1 cellular context compared by ENCODE assay signal in the genomic region with DNA sequence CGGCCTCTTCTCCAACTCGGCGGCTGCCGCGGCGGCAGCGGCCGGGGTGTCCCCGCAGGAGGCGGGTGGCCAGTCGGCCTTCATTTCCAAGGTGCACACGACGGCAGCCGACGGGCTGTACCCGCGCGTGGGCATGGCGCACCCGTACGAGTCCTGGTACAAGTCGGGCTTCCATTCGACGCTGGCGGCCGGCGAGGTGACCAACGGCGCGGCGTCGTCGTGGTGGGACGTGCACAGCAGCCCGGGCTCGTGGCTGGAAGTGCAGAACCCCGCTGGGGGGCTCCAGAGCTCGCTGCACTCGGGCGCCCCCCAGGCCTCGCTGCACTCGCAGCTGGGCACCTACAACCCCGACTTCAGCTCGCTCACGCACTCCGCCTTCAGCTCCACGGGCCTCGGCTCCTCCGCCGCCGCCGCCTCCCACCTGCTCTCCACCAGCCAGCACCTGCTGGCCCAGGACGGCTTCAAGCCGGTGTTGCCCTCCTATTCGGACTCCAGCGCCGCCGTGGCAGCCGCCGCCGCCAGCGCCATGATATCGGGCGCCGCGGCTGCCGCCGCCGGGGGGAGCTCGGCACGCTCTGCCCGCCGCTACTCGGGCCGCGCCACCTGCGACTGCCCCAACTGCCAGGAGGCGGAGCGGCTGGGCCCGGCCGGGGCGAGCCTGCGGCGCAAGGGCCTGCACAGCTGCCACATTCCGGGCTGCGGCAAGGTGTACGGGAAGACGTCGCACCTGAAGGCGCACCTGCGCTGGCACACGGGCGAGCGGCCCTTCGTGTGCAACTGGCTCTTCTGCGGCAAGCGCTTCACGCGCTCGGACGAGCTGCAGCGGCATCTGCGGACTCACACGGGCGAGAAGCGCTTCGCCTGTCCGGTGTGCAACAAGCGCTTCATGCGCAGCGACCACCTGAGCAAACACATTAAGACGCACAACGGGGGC.
TF ChIP-seq lines count a peak whose summit lies in the region.

No MANE protein-coding gene starts in this region.

TF ChIP-seq in K562, 482 proteins besides CTCF, POLR2A, EP300 and RAD21 (continued from another document and continues in another):
- TF ChIP-seq, protein P1, sequence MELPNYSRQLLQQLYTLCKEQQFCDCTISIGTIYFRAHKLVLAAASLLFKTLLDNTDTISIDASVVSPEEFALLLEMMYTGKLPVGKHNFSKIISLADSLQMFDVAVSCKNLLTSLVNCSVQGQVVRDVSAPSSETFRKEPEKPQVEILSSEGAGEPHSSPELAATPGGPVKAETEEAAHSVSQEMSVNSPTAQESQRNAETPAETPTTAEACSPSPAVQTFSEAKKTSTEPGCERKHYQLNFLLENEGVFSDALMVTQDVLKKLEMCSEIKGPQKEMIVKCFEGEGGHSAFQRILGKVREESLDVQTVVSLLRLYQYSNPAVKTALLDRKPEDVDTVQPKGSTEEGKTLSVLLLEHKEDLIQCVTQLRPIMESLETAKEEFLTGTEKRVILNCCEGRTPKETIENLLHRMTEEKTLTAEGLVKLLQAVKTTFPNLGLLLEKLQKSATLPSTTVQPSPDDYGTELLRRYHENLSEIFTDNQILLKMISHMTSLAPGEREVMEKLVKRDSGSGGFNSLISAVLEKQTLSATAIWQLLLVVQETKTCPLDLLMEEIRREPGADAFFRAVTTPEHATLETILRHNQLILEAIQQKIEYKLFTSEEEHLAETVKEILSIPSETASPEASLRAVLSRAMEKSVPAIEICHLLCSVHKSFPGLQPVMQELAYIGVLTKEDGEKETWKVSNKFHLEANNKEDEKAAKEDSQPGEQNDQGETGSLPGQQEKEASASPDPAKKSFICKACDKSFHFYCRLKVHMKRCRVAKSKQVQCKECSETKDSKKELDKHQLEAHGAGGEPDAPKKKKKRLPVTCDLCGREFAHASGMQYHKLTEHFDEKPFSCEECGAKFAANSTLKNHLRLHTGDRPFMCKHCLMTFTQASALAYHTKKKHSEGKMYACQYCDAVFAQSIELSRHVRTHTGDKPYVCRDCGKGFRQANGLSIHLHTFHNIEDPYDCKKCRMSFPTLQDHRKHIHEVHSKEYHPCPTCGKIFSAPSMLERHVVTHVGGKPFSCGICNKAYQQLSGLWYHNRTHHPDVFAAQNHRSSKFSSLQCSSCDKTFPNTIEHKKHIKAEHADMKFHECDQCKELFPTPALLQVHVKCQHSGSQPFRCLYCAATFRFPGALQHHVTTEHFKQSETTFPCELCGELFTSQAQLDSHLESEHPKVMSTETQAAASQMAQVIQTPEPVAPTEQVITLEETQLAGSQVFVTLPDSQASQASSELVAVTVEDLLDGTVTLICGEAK (IDR thresholded peaks at IDR 0.05): 0 out of 2 replicates have a peak, but pooled peaks have one; percentile 13
- TF ChIP-seq, protein P1 (CRISPR knock-in tag; IDR thresholded peaks at IDR 0.05): no peak; the same call in 1 of the 2 replicates
- TF ChIP-seq SUPT5H (IDR thresholded peaks at IDR 0.05) (no peak), ELF2 (CRISPR knock-in tag; IDR thresholded peaks at IDR 0.05) (no peak), TARDBP (IDR thresholded peaks at IDR 0.05) (no peak), HDAC8 (tag; IDR thresholded peaks at IDR 0.05) (no peak), ZC3H11A (IDR thresholded peaks at IDR 0.05; ENCODE audit: low read depth, low read length) (no peak), ZNF507 (tag; conservative IDR thresholded peaks at IDR 0.05) (no peak), ZNF699 (CRISPR knock-in tag; IDR thresholded peaks at IDR 0.05; ENCODE audit: insufficient replicate concordance) (no peak), TCF7L2 (IDR thresholded peaks at IDR 0.05; ENCODE audit: low read depth, low read length) (no peak), SMAD3 (CRISPR knock-in tag; conservative IDR thresholded peaks at IDR 0.05) (no peak), NFATC3 (IDR thresholded peaks at IDR 0.05) (no peak), CREB1 (IDR thresholded peaks at IDR 0.05) (no peak), CREB1 (CRISPR knock-in tag; IDR thresholded peaks at IDR 0.05) (0 out of 2 replicates have a peak, but pooled peaks have one; percentile 9), FOXA1 (IDR thresholded peaks at IDR 0.05; ENCODE audit: borderline replicate concordance) (no peak), ZFP1 (CRISPR knock-in tag; IDR thresholded peaks at IDR 0.05) (no peak), ARID1B (IDR thresholded peaks at IDR 0.05) (no peak), SP2 (IDR thresholded peaks at IDR 0.05; ENCODE audit: extremely low read depth, low read depth, low read length, poor library complexity, severe bottlenecking) (no peak), NR4A1 (CRISPR knock-in tag; IDR thresholded peaks at IDR 0.05) (no peak), NR4A1 (tag; IDR thresholded peaks at IDR 0.05) (no peak), THRAP3 (IDR thresholded peaks at IDR 0.05; ENCODE audit: borderline replicate concordance) (no peak), ZNF165 (CRISPR knock-in tag; IDR thresholded peaks at IDR 0.05; ENCODE audit: borderline replicate concordance) (no peak), ZNF324 (CRISPR knock-in tag; IDR thresholded peaks at IDR 0.05) (no peak), RNF2 (IDR thresholded peaks at IDR 0.05) (peak; percentile 71), CHD2 (IDR thresholded peaks at IDR 0.05; ENCODE audit: low read depth, low read length) (no peak), POLR3G (IDR thresholded peaks at IDR 0.05; ENCODE audit: extremely low read depth, insufficient read length, insufficient replicate concordance) (no peak), ZFP36 (IDR thresholded peaks at IDR 0.05; ENCODE audit: low read depth, low read length, partially characterized antibody) (no peak), CC2D1A (IDR thresholded peaks at IDR 0.05) (no peak), FOXJ2 (tag; IDR thresholded peaks at IDR 0.05) (no peak), POU5F1 (IDR thresholded peaks at IDR 0.05; ENCODE audit: borderline replicate concordance, low read depth, low read length, partially characterized antibody) (no peak)
- TF ChIP-seq, protein P2, sequence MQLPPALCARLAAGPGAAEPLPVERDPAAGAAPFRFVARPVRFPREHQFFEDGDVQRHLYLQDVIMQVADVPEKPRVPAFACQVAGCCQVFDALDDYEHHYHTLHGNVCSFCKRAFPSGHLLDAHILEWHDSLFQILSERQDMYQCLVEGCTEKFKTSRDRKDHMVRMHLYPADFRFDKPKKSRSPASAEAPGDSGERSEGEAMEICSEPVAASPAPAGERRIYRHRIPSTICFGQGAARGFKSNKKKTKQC (CRISPR knock-in tag; IDR thresholded peaks at IDR 0.05): peak; percentile 94
- TF ChIP-seq, protein P3, sequence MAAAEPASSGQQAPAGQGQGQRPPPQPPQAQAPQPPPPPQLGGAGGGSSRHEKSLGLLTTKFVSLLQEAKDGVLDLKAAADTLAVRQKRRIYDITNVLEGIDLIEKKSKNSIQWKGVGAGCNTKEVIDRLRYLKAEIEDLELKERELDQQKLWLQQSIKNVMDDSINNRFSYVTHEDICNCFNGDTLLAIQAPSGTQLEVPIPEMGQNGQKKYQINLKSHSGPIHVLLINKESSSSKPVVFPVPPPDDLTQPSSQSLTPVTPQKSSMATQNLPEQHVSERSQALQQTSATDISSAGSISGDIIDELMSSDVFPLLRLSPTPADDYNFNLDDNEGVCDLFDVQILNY (CRISPR knock-in tag; IDR thresholded peaks at IDR 0.05): peak; percentile 28
- TF ChIP-seq, protein P4, sequence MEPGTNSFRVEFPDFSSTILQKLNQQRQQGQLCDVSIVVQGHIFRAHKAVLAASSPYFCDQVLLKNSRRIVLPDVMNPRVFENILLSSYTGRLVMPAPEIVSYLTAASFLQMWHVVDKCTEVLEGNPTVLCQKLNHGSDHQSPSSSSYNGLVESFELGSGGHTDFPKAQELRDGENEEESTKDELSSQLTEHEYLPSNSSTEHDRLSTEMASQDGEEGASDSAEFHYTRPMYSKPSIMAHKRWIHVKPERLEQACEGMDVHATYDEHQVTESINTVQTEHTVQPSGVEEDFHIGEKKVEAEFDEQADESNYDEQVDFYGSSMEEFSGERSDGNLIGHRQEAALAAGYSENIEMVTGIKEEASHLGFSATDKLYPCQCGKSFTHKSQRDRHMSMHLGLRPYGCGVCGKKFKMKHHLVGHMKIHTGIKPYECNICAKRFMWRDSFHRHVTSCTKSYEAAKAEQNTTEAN (CRISPR knock-in tag; IDR thresholded peaks at IDR 0.05): no peak
- TF ChIP-seq, protein P5, sequence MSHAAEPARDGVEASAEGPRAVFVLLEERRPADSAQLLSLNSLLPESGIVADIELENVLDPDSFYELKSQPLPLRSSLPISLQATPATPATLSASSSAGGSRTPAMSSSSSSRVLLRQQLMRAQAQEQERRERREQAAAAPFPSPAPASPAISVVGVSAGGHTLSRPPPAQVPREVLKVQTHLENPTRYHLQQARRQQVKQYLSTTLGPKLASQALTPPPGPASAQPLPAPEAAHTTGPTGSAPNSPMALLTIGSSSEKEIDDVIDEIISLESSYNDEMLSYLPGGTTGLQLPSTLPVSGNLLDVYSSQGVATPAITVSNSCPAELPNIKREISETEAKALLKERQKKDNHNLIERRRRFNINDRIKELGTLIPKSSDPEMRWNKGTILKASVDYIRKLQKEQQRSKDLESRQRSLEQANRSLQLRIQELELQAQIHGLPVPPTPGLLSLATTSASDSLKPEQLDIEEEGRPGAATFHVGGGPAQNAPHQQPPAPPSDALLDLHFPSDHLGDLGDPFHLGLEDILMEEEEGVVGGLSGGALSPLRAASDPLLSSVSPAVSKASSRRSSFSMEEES (CRISPR knock-in tag; IDR thresholded peaks at IDR 0.05): no peak
- TF ChIP-seq, protein P6, sequence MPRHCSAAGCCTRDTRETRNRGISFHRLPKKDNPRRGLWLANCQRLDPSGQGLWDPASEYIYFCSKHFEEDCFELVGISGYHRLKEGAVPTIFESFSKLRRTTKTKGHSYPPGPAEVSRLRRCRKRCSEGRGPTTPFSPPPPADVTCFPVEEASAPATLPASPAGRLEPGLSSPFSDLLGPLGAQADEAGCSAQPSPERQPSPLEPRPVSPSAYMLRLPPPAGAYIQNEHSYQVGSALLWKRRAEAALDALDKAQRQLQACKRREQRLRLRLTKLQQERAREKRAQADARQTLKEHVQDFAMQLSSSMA (CRISPR knock-in tag; IDR thresholded peaks at IDR 0.05): no peak
- TF ChIP-seq, protein P7, sequence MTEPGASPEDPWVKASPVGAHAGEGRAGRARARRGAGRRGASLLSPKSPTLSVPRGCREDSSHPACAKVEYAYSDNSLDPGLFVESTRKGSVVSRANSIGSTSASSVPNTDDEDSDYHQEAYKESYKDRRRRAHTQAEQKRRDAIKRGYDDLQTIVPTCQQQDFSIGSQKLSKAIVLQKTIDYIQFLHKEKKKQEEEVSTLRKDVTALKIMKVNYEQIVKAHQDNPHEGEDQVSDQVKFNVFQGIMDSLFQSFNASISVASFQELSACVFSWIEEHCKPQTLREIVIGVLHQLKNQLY (CRISPR knock-in tag; conservative IDR thresholded peaks at IDR 0.05): peak in 1 of 2 experiments; percentile 70; a peak in 1 of 4 replicates
- TF ChIP-seq, protein P8, sequence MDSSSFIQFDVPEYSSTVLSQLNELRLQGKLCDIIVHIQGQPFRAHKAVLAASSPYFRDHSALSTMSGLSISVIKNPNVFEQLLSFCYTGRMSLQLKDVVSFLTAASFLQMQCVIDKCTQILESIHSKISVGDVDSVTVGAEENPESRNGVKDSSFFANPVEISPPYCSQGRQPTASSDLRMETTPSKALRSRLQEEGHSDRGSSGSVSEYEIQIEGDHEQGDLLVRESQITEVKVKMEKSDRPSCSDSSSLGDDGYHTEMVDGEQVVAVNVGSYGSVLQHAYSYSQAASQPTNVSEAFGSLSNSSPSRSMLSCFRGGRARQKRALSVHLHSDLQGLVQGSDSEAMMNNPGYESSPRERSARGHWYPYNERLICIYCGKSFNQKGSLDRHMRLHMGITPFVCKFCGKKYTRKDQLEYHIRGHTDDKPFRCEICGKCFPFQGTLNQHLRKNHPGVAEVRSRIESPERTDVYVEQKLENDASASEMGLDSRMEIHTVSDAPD (CRISPR knock-in tag; IDR thresholded peaks at IDR 0.05): no peak
